Comparison of ENCODE assay signal across 1 cellular context in genomic region chr10:34760606-34761005, GRCh38.
TF ChIP-seq lines count a peak whose summit lies in the region.

No MANE protein-coding gene starts in this region.

TF ChIP-seq in SK-N-SH treated with all-trans-retinoic acid at 6 μM for 48 hours, 23 proteins besides CTCF, POLR2A, EP300 and RAD21 (continued from another document):
- no peak for TF ChIP-seq POU6F1 (CRISPR knock-in tag; IDR thresholded peaks at IDR 0.05; ENCODE audit: borderline replicate concordance, low read depth)
- no peak for TF ChIP-seq ARNTL (CRISPR knock-in tag; IDR thresholded peaks at IDR 0.05; ENCODE audit: borderline replicate concordance, low read depth)
